Comparison of ENCODE assay signal across 14 cellular contexts in genomic region chr9:73118898-73119554, GRCh38. TPM values are rescaled to one million over a fixed set of nuclear protein-coding genes. Genes with fewer than 3 reads are reported as not detected.
A peak's percentile ranks its signal among the peaks of the same experiment; 100 is the strongest.
DNase-seq lines count a peak whose midpoint lies in the region; ATAC-seq and TF ChIP-seq lines count a peak whose summit lies in the region.
"Had no signal": no experiment of that assay in that cellular context is flagged by ENCODE, and none has a peak within 500 bp of the region (broad histone marks: within the 10 kb centered on the region; RNA-seq: fewer than 3 reads in every experiment).

No MANE protein-coding gene starts in this region.

- no peak overlapping the region for H3K4me3 Mint-ChIP-seq in mesothelial cell of epicardium

- no peaks in the 10 kb centered on the region for H3K27me3 Mint-ChIP-seq in mesothelial cell of epicardium (ENCODE audit: low read depth)

- TF ChIP-seq CTCF in cardiac fibroblast (IDR thresholded peaks at IDR 0.05; ENCODE audit: low read depth, low read length), result no peak
- TF ChIP-seq CTCF in mesothelial cell of epicardium (IDR thresholded peaks at IDR 0.05; ENCODE audit: unreplicated experiment), result no peak

- peak; percentile 55 for DNase-seq in AG20443 (ENCODE audit: low spot score)
- DNase-seq in LoVo (ENCODE audit: low spot score), result peak; percentile 38
- peak; percentile 71 to 77 for DNase-seq in cardiac fibroblast (ENCODE audit: low read depth in 2 of 2)
- peak; percentile 73 for DNase-seq in kidney glomerular epithelial cell (lab: John Stamatoyannopoulos, UW)
- no peak for DNase-seq in mesothelial cell of epicardium (ENCODE audit: low spot score in 2 of 2, unreplicated experiment in 2 of 2)
- DNase-seq in DMS53 (lab: John Stamatoyannopoulos, UW), result no peak
- no peak for DNase-seq in central memory CD4-positive, alpha-beta T cell
- DNase-seq: activated effector memory CD4-positive, alpha-beta T cell treated with anti-CD3 and anti-CD28 coated beads, Interleukin-2, amount 50 U/mL, for 16 hours; cerebellar nuclear complex; GDM1; T-helper 2 cell had no signal

- H3K4me3 ChIP-seq in cardiac fibroblast (replicated peaks in 1 of 2; ENCODE audit: low read depth in 2 of 2, low read length in 2 of 2), result no peak overlapping the region
- H3K4me3 ChIP-seq: BLaER1 had no signal

- no peaks in the 10 kb centered on the region for H3K9me3 Mint-ChIP-seq in mesothelial cell of epicardium

- no peaks in the 10 kb centered on the region for H3K36me3 Mint-ChIP-seq in mesothelial cell of epicardium

- ATAC-seq in HG03097 (IDR thresholded peaks at IDR 0.05; ENCODE audit: low FRiP score, unreplicated experiment), result no peak

- H3K27ac Mint-ChIP-seq in mesothelial cell of epicardium, result no peak overlapping the region

- peaks cover 26% of the 10 kb centered on the region for H3K4me1 Mint-ChIP-seq in mesothelial cell of epicardium

RNA-seq across cellular contexts. Expression of gene ANXA1, which starts 32.6 kb away (rescaled TPM):
- total RNA-seq in mesothelial cell of epicardium, result 166 to 189 TPM (median 183 TPM) in 3 replicates
- total RNA-seq: OCI-LY7 had no signal

Comparison
In these comparisons a context has a peak if more than half of its experiments do, and no peak if none do; other contexts are left out.
1. DNase-seq: peak in AG20443 (single experiment), LoVo (single experiment), cardiac fibroblast (2 of 2) and kidney glomerular epithelial cell (single experiment); none in mesothelial cell of epicardium (0 of 2), DMS53 (single experiment) and central memory CD4-positive, alpha-beta T cell (single experiment).